19 cellular contexts compared by ENCODE assay signal in the genomic region with DNA sequence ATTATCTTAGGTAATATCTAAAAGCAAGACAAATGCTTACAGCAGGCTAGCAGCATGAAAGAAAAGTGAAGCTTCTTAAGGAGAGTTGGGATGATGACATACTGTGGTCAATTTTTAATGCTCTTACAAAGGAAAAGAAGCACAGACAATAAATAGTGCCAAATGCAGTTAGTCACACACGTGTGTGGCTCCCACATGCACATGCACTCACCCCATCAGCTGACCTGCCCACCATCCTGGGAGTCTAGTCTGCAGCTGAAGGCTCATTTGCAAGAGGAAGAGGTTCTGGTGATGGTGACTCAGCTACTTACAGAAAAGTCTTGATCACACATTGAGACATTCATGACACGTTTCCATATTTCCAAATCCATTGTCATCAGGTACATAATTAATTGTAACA.
DNase-seq lines count a peak whose midpoint lies in the region; ATAC-seq and TF ChIP-seq lines count a peak whose summit lies in the region.
"Had no signal": no experiment of that assay in that cellular context is flagged by ENCODE, and none has a peak within 500 bp of the region (broad histone marks: within the 10 kb centered on the region; RNA-seq: fewer than 3 reads in every experiment).

No MANE protein-coding gene starts in this region.

- H3K4me1 Mint-ChIP-seq in osteocyte (ENCODE audit: unreplicated experiment), result no peaks in the 10 kb centered on the region

- no peak for TF ChIP-seq CTCF in fibroblast of pulmonary artery (IDR thresholded peaks at IDR 0.05; ENCODE audit: low read length, missing control alignments)
- TF ChIP-seq CTCF in osteocyte (IDR thresholded peaks at IDR 0.05), result no peak

- no peaks in the 10 kb centered on the region for H3K36me3 Mint-ChIP-seq in osteocyte (ENCODE audit: unreplicated experiment)
- H3K36me3 Mint-ChIP-seq: WTC11 had no signal

- H3K4me3 Mint-ChIP-seq in osteocyte (ENCODE audit: unreplicated experiment), result no peak overlapping the region
- H3K4me3 Mint-ChIP-seq: CD4-positive, alpha-beta T cell; WTC11 had no signal

- peaks cover 54% of the 10 kb centered on the region for H3K27me3 Mint-ChIP-seq in osteocyte (ENCODE audit: unreplicated experiment)

- ATAC-seq in HG03045 (IDR thresholded peaks at IDR 0.05; ENCODE audit: unreplicated experiment), result no peak
- ATAC-seq: pancreas, WTC11 had no signal

- peak; percentile 30 to 33 for DNase-seq in NOMO-1 (lab: John Stamatoyannopoulos, UW; ENCODE audit: unreplicated experiment in 2 of 2)
- DNase-seq in NOMO-1 treated with dmso at 0.1 percent for 144 hours (lab: John Stamatoyannopoulos, UW; ENCODE audit: unreplicated experiment), result no peak
- DNase-seq in EL, result peak; percentile 18
- DNase-seq in NOMO-1 treated with DMSO at 0.1 percent for 48 hours (lab: John Stamatoyannopoulos, UW; ENCODE audit: unreplicated experiment), result peak; percentile 49
- DNase-seq in fibroblast of pulmonary artery (ENCODE audit: low read depth), result peak; percentile 13
- DNase-seq in osteocyte (ENCODE audit: extremely low spot score, unreplicated experiment), result no peak
- no peak for DNase-seq in activated CD4-positive, CD25-positive, alpha-beta regulatory T cell (lab: John Stamatoyannopoulos, UW)
- DNase-seq: 8988T; CD4-positive, alpha-beta T cell; hippocampal formation; Kasumi-1; NCI-H2081; NCI-H526; pancreas; stimulated activated CD4-positive, alpha-beta T cell treated with anti-CD3 and anti-CD28 coated beads, Interleukin-12 subunit alpha, Interleukin-12 subunit beta, amount 100 ng/mL, for 4 hours; T-helper 1 cell had no signal

- H3K27ac Mint-ChIP-seq in osteocyte (ENCODE audit: unreplicated experiment), result no peak overlapping the region
- H3K27ac Mint-ChIP-seq: CD4-positive, alpha-beta T cell; WTC11 had no signal

- no peak overlapping the region for H3K4me3 ChIP-seq in fibroblast of pulmonary artery (replicated peaks; ENCODE audit: low read depth, low read length)
- H3K4me3 ChIP-seq: pancreas, Peyer's patch had no signal

- no peaks in the 10 kb centered on the region for H3K9me3 Mint-ChIP-seq in osteocyte (ENCODE audit: unreplicated experiment)
- H3K9me3 Mint-ChIP-seq: CD4-positive, alpha-beta T cell had no signal

Comparison
In these comparisons a context has a peak if more than half of its experiments do, and no peak if none do; other contexts are left out.
1. DNase-seq: peak in NOMO-1 (2 of 2), EL (single experiment), NOMO-1 treated with DMSO at 0.1 percent for 48 hours (single experiment) and fibroblast of pulmonary artery (single experiment); none in NOMO-1 treated with dmso at 0.1 percent for 144 hours (single experiment), osteocyte (single experiment) and activated CD4-positive, CD25-positive, alpha-beta regulatory T cell (0 of 4).